8 cellular contexts compared by ENCODE assay signal in genomic region chr12:100199347-100200136, GRCh38. TPM values are rescaled to one million over a fixed set of nuclear protein-coding genes. Genes with fewer than 3 reads are reported as not detected.
A peak's percentile ranks its signal among the peaks of the same experiment; 100 is the strongest.
DNase-seq lines count a peak whose midpoint lies in the region; ATAC-seq and TF ChIP-seq lines count a peak whose summit lies in the region.

No MANE protein-coding gene starts in this region.

- H3K27ac ChIP-seq in HEK293 (ENCODE audit: extremely low read depth, low read depth, low read length), result peak overlapping the region; percentile 64
- H3K27ac ChIP-seq in iPS-20b (ENCODE audit: low read length), result no peak overlapping the region

- H3K36me3 Mint-ChIP-seq in T-helper 17 cell (ENCODE audit: low read depth), result peaks cover 5% of the 10 kb centered on the region

- H3K27me3 ChIP-seq in MG63, result no peaks in the 10 kb centered on the region
- no peaks in the 10 kb centered on the region for H3K27me3 ChIP-seq in iPS-20b (ENCODE audit: insufficient read depth, low read length)

- DNase-seq in GM12865 (ENCODE audit: low read depth) (peak; percentile 88), MG63 (peak; percentile 70), T-helper 17 cell (peak; percentile 59 to 80 (median 77)), astrocyte of the hippocampus (ENCODE audit: low read depth, low spot score) (peak; percentile 64), NOMO-1 treated with dmso at 0.1 percent for 144 hours (lab: John Stamatoyannopoulos, UW; ENCODE audit: unreplicated experiment) (no peak)
- DNase-seq in stimulated activated CD4-positive, alpha-beta T cell treated with anti-CD3 and anti-CD28 coated beads, Interleukin-12 subunit alpha, Interleukin-12 subunit beta, amount 100 ng/mL, for 4 hours, result peak; percentile 67

- POLR2A ChIA-PET in HEK293 (lab: Yijun Ruan, JAX), result interaction anchor here (2.0 kb wide), 1 partner anchor 68 kb away, joined by 11 read pairs; the partner anchor contains the start of genes DEPDC4 and SCYL2

- peaks cover 0 to 10% of the 10 kb centered on the region in 2 experiments; a peak in 2 of 3 replicates for H3K36me3 ChIP-seq in HEK293 (ENCODE audit: control insufficient read depth in 2 of 2, insufficient read depth in 1 of 2, low read length in 2 of 2)
- H3K36me3 ChIP-seq in MG63, result no peaks in the 10 kb centered on the region
- peaks cover 19% of the 10 kb centered on the region; the same call in 1 of the 2 replicates for H3K36me3 ChIP-seq in iPS-20b (ENCODE audit: insufficient read depth, low read depth, low read length)

- peaks cover 31% of the 10 kb centered on the region for H3K4me1 Mint-ChIP-seq in T-helper 17 cell

- H3K27ac Mint-ChIP-seq in T-helper 17 cell, result peak overlapping the region; percentile 99

- CTCF ChIA-PET in HEK293 (lab: Yijun Ruan, JAX), result interaction anchor here (0.7 kb wide), 1 partner anchor 56 kb away, joined by 3 read pairs; no protein-coding TSS in a partner anchor

- H3K4me3 Mint-ChIP-seq in T-helper 17 cell, result peak overlapping the region; percentile 99

- peak; percentile 67 for ATAC-seq in T-helper 17 cell

- H3K27me3 Mint-ChIP-seq in T-helper 17 cell, result no peaks in the 10 kb centered on the region

- peak overlapping the region; percentile 86 for H3K9ac ChIP-seq in iPS-20b (ENCODE audit: low read depth, low read length)

- H3K4me3 ChIP-seq in GM12865 (ENCODE audit: low read depth, low read length) (peak overlapping the region; percentile 63), HEK293 (ENCODE audit: low read depth, low read length) (peak overlapping the region; percentile 78), MG63 (peak overlapping the region; percentile 78), iPS-20b (ENCODE audit: low read length) (peak overlapping the region; percentile 87)

- TF ChIP-seq CTCF in GM12865 (IDR thresholded peaks at IDR 0.05; ENCODE audit: insufficient read depth, low read depth, low read length, missing control alignments), result no peak
- TF ChIP-seq CTCF in HEK293 (tag by site-specific recombination; IDR thresholded peaks at IDR 0.05), result no peak

- H3K4me1 ChIP-seq in HEK293 (ENCODE audit: control insufficient read depth, insufficient read depth, low read length) (peaks cover 2% of the 10 kb centered on the region; the same call in 1 of the 2 replicates), iPS-20b (ENCODE audit: insufficient read depth, low read length) (peaks cover 5% of the 10 kb centered on the region; the same call in 1 of the 2 replicates)

- H3K9me3 ChIP-seq in HEK293 (ENCODE audit: control insufficient read depth, insufficient read depth, low read depth, low read length) (no peaks in the 10 kb centered on the region), MG63 (no peaks in the 10 kb centered on the region), T-helper 17 cell (ENCODE audit: control insufficient read depth, low read length, poor library complexity, severe bottlenecking) (no peaks in the 10 kb centered on the region), iPS-20b (ENCODE audit: insufficient read depth, low read depth, low read length) (no peaks in the 10 kb centered on the region)

TF ChIP-seq in HEK293, 187 proteins besides CTCF, POLR2A, EP300 and RAD21 (continues in another document):
- TF ChIP-seq ZNF843 (tag by site-specific recombination; IDR thresholded peaks at IDR 0.05) (peak; percentile 13; the same call in 1 of the 2 replicates), ZNF585B (tag by site-specific recombination; IDR thresholded peaks at IDR 0.05) (peak; percentile 50), ZNF121 (tag by site-specific recombination; IDR thresholded peaks at IDR 0.05) (peak; percentile 91), ZNF341 (tag by site-specific recombination; IDR thresholded peaks at IDR 0.05; ENCODE audit: low read depth) (peak; percentile 25; the same call in 1 of the 2 replicates), OVOL3 (tag by site-specific recombination; IDR thresholded peaks at IDR 0.05) (no peak), HIC1 (tag by site-specific recombination; IDR thresholded peaks at IDR 0.05) (peak; percentile 89), ZNF777 (tag by site-specific recombination; IDR thresholded peaks at IDR 0.05; ENCODE audit: borderline replicate concordance) (peak; percentile 97), KLF8 (tag by site-specific recombination; IDR thresholded peaks at IDR 0.05) (peak; percentile 43; the same call in 1 of the 2 replicates), KLF1 (tag by site-specific recombination; IDR thresholded peaks at IDR 0.05) (peak; percentile 61; the same call in 1 of the 2 replicates), ZBTB49 (tag by site-specific recombination; IDR thresholded peaks at IDR 0.05; ENCODE audit: low read depth) (no peak), ZNF488 (tag by site-specific recombination; IDR thresholded peaks at IDR 0.05) (no peak), ZFHX2 (tag by site-specific recombination; conservative IDR thresholded peaks at IDR 0.05) (peak; percentile 65), KLF16 (tag by site-specific recombination; IDR thresholded peaks at IDR 0.05) (peak; percentile 78; the same call in 1 of the 2 replicates), ZNF664 (tag by site-specific recombination; IDR thresholded peaks at IDR 0.05) (no peak), ZBTB8A (tag by site-specific recombination; IDR thresholded peaks at IDR 0.05) (peak; percentile 88), BCL11A (tag by site-specific recombination; IDR thresholded peaks at IDR 0.05; ENCODE audit: low read depth) (0 out of 2 replicates have a peak, but pooled peaks have one; percentile 47), ZSCAN23 (tag by site-specific recombination; IDR thresholded peaks at IDR 0.05) (no peak), ZNF133 (tag by site-specific recombination; IDR thresholded peaks at IDR 0.05) (no peak), ZBTB10 (tag by site-specific recombination; IDR thresholded peaks at IDR 0.05) (0 out of 2 replicates have a peak, but pooled peaks have one; percentile 27)

RNA-seq across cellular contexts. Expression of gene ACTR6, which starts 1.1 kb away (rescaled TPM):
- total RNA-seq in MG63 (2014; rRNA removed; shearing (Covaris generic); ENCODE audit: low replicate concordance), result 18.4 and 37.0 TPM in 2 replicates
- 10 to 100 TPM; 23.4 to 24.9 TPM for total RNA-seq in T-helper 17 cell

RNA-seq across cellular contexts. Expression of gene BLTP3B, which starts 56.9 kb away (rescaled TPM):
- total RNA-seq in MG63 (2014; rRNA removed; shearing (Covaris generic); ENCODE audit: low replicate concordance), result 20.3 and 26.4 TPM in 2 replicates
- 10 to 100 TPM; 22.6 to 30.9 TPM for total RNA-seq in T-helper 17 cell
